Comparison of ENCODE assay signal across 1 cellular context in the genomic region with DNA sequence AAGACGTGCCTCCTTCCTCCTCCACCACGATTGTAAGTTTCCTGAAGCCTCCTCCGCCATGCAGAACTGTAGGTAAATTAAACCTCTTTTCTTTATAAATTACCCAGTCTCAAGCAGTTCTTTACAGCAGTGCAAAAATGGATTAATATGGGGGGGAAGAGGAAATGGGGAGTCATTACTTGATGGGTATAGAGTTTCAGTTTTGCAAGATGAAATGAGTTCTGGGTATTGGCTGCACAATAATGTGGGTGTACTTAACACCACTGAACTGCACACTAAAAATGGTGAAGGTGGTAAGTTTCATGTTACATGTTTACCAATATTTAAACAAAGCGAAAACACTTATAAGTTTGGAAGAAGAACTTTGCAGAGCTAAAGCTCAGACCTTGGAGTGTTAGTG.
TF ChIP-seq lines count a peak whose summit lies in the region.

No MANE protein-coding gene starts in this region.

TF ChIP-seq in HEK293T, 16 proteins besides CTCF, POLR2A, EP300 and RAD21:
- no peak for TF ChIP-seq SUZ12 (IDR thresholded peaks at IDR 0.05)
- TF ChIP-seq CTBP1 (IDR thresholded peaks at IDR 0.05; ENCODE audit: borderline replicate concordance) = no peak
- no peak for TF ChIP-seq FOXM1 (IDR thresholded peaks at IDR 0.05; ENCODE audit: borderline replicate concordance)
- no peak for TF ChIP-seq BHLHE40 (IDR thresholded peaks at IDR 0.05; ENCODE audit: borderline replicate concordance)
- no peak for TF ChIP-seq L3MBTL2 (conservative IDR thresholded peaks at IDR 0.05)
- TF ChIP-seq SP1 (IDR thresholded peaks at IDR 0.05) = no peak
- TF ChIP-seq FOXK2 (IDR thresholded peaks at IDR 0.05) = no peak
- TF ChIP-seq, protein P1, sequence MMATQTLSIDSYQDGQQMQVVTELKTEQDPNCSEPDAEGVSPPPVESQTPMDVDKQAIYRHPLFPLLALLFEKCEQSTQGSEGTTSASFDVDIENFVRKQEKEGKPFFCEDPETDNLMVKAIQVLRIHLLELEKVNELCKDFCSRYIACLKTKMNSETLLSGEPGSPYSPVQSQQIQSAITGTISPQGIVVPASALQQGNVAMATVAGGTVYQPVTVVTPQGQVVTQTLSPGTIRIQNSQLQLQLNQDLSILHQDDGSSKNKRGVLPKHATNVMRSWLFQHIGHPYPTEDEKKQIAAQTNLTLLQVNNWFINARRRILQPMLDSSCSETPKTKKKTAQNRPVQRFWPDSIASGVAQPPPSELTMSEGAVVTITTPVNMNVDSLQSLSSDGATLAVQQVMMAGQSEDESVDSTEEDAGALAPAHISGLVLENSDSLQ (IDR thresholded peaks at IDR 0.05) = no peak
- TF ChIP-seq LEF1 (IDR thresholded peaks at IDR 0.05; ENCODE audit: borderline replicate concordance) = no peak
- no peak for TF ChIP-seq HDGF (IDR thresholded peaks at IDR 0.05; ENCODE audit: borderline replicate concordance)
- TF ChIP-seq ARNT (IDR thresholded peaks at IDR 0.05) = no peak
- TF ChIP-seq ZNF384 (IDR thresholded peaks at IDR 0.05) = no peak
- TF ChIP-seq ELF4 (IDR thresholded peaks at IDR 0.05) = no peak
- no peak for TF ChIP-seq FOXA1 (IDR thresholded peaks at IDR 0.05)
- TF ChIP-seq NFRKB (IDR thresholded peaks at IDR 0.05) = no peak
- TF ChIP-seq TARDBP (IDR thresholded peaks at IDR 0.05) = no peak
